Comparison of ENCODE assay signal across 9 cellular contexts in genomic region chr2:197869501-197870111, GRCh38.
DNase-seq lines count a peak whose midpoint lies in the region; ATAC-seq, FAIRE-seq and TF ChIP-seq lines count a peak whose summit lies in the region.
"Had no signal": no experiment of that assay in that cellular context is flagged by ENCODE, and none has a peak within 500 bp of the region (broad histone marks: within the 10 kb centered on the region; RNA-seq: fewer than 3 reads in every experiment).

No MANE protein-coding gene starts in this region.

- H3K9me3 ChIP-seq in Loucy (ENCODE audit: insufficient read depth, low read depth, low read length) (no peaks in the 10 kb centered on the region), left ventricle myocardium inferior (replicated peaks) (no peaks in the 10 kb centered on the region), HepG2 (ENCODE audit: low read length) (no peaks in the 10 kb centered on the region)

- peaks cover 59% of the 10 kb centered on the region for H3K4me1 ChIP-seq in Loucy (ENCODE audit: insufficient read depth, low read length, poor library complexity, severe bottlenecking)
- peaks cover 79% of the 10 kb centered on the region for H3K4me1 ChIP-seq in left ventricle myocardium inferior
- no peaks in the 10 kb centered on the region for H3K4me1 ChIP-seq in HepG2 (ENCODE audit: insufficient read depth, low read length)

- no peaks in the 10 kb centered on the region for H3K36me3 Mint-ChIP-seq in activated CD8-positive, alpha-beta T cell treated with anti-CD3 and anti-CD28 coated beads, Interleukin-2, amount 10 ng/mL, durations not matched to agents 7 days and 5 days (ENCODE audit: low read depth)
- no peaks in the 10 kb centered on the region for H3K36me3 Mint-ChIP-seq in immature natural killer cell

- peak overlapping the region; percentile 32 for H3K9ac ChIP-seq in Loucy (ENCODE audit: low read depth, low read length, poor library complexity, severe bottlenecking)
- H3K9ac ChIP-seq in HepG2 (ENCODE audit: insufficient read depth, low read depth, low read length): no peak overlapping the region

- no peaks in the 10 kb centered on the region for H3K9me3 Mint-ChIP-seq in activated CD8-positive, alpha-beta T cell treated with anti-CD3 and anti-CD28 coated beads, Interleukin-2, amount 10 ng/mL, durations not matched to agents 7 days and 5 days (ENCODE audit: insufficient read depth)
- H3K9me3 Mint-ChIP-seq in immature natural killer cell: no peaks in the 10 kb centered on the region

- CTCF ChIA-PET in activated CD8-positive, alpha-beta T cell treated with anti-CD3 and anti-CD28 coated beads, Interleukin-2, amount 10 ng/mL, durations not matched to agents 7 days and 5 days (lab: Charles Lee): interaction anchor here (0.9 to 1.6 kb wide), 3 partner anchors 17 to 259 kb away, joined by 3 to 5 read pairs (median 4); no protein-coding TSS in a partner anchor
- CTCF ChIA-PET in HepG2 (lab: Yijun Ruan, JAX; ENCODE audit: low intra/inter-chr PET ratio, low total read pairs): no interaction called here

- H3K4me2 ChIP-seq in Loucy (ENCODE audit: low read depth, low read length, poor library complexity, severe bottlenecking) (peak overlapping the region; percentile 80), HepG2 (ENCODE audit: low read depth, low read length) (no peak overlapping the region)

- TF ChIP-seq RAD21 in HepG2 (CRISPR knock-in tag; IDR thresholded peaks at IDR 0.05): no peak

- H2AFZ ChIP-seq in Loucy (ENCODE audit: low read length): peak overlapping the region; percentile 78
- H2AFZ ChIP-seq in HepG2 (ENCODE audit: low read length): no peak overlapping the region

- H3K4me3 ChIP-seq in Loucy (ENCODE audit: low read length, poor library complexity, severe bottlenecking) (peak overlapping the region; percentile 55), left ventricle myocardium inferior (no peak overlapping the region), HepG2 (replicated peaks in 1 of 3; ENCODE audit: insufficient read depth in 1 of 3, low read depth in 2 of 3, low read length in 3 of 3) (no peak overlapping the region)

- H3K4me3 Mint-ChIP-seq in activated CD8-positive, alpha-beta T cell treated with anti-CD3 and anti-CD28 coated beads, Interleukin-2, amount 10 ng/mL, durations not matched to agents 7 days and 5 days: peak overlapping the region; percentile 13
- H3K4me3 Mint-ChIP-seq in immature natural killer cell: no peak overlapping the region

- no peaks in the 10 kb centered on the region for H3K27me3 ChIP-seq in Loucy (ENCODE audit: insufficient read depth, low read length, poor library complexity, severe bottlenecking)
- H3K27me3 ChIP-seq in left ventricle myocardium inferior (ENCODE audit: low read depth): no peaks in the 10 kb centered on the region
- no peaks in the 10 kb centered on the region for H3K27me3 ChIP-seq in HepG2 (ENCODE audit: control insufficient read depth in 1 of 2, insufficient read depth in 2 of 2, low read length in 2 of 2)

- H3K27ac Mint-ChIP-seq in activated CD8-positive, alpha-beta T cell treated with anti-CD3 and anti-CD28 coated beads, Interleukin-2, amount 10 ng/mL, durations not matched to agents 7 days and 5 days: no peak overlapping the region
- H3K27ac Mint-ChIP-seq in immature natural killer cell: no peak overlapping the region

- H3K27ac ChIP-seq in left ventricle myocardium inferior (replicated peaks) (peak overlapping the region; percentile 73), HepG2 (ENCODE audit: extremely low read length, insufficient read depth, low read length) (no peak overlapping the region)

- peaks cover 3% of the 10 kb centered on the region; the same call in 1 of the 2 replicates for H3F3A ChIP-seq in Loucy (ENCODE audit: low read depth)

- no peak for TF ChIP-seq CTCF in Loucy (conservative IDR thresholded peaks at IDR 0.05; ENCODE audit: low read length)
- TF ChIP-seq CTCF in left ventricle myocardium inferior (IDR thresholded peaks at IDR 0.05; ENCODE audit: borderline replicate concordance): no peak
- no peak for TF ChIP-seq CTCF in HepG2 (CRISPR knock-in tag; IDR thresholded peaks at IDR 0.05)

- no TSS peak for BruUV-seq in HepG2 (replicated peaks; lab: Mats Ljungman, UMichigan)

- DNase-seq in AML-193 (lab: John Stamatoyannopoulos, UW): peak; percentile 25 to 40
- DNase-seq in activated CD8-positive, alpha-beta T cell treated with anti-CD3 and anti-CD28 coated beads, Interleukin-2, amount 10 ng/mL, durations not matched to agents 7 days and 5 days: no peak
- no peak for DNase-seq in left ventricle myocardium inferior
- DNase-seq in HepG2 (ENCODE audit: low spot score): no peak
- no peak for DNase-seq in immature natural killer cell
- DNase-seq: NCI-H1436 treated with DMSO at 0.1 percent for 48 hours had no signal

- peak; percentile 58 for ATAC-seq in activated CD8-positive, alpha-beta T cell treated with anti-CD3 and anti-CD28 coated beads, Interleukin-2, amount 10 ng/mL, durations not matched to agents 7 days and 5 days
- ATAC-seq in HepG2 (no peak), HG03139 (IDR thresholded peaks at IDR 0.05; ENCODE audit: unreplicated experiment) (no peak), GM21529 (IDR thresholded peaks at IDR 0.05; ENCODE audit: unreplicated experiment) (no peak)

- POLR2A ChIA-PET in activated CD8-positive, alpha-beta T cell treated with anti-CD3 and anti-CD28 coated beads, Interleukin-2, amount 10 ng/mL, durations not matched to agents 7 days and 5 days (lab: Charles Lee): no interaction called here
- POLR2A ChIA-PET in HepG2 (lab: Yijun Ruan, JAX): no interaction called here

- H4K20me1 ChIP-seq in Loucy (ENCODE audit: insufficient read depth, low read length, poor library complexity, severe bottlenecking) (no peaks in the 10 kb centered on the region), HepG2 (ENCODE audit: insufficient read depth, low read length) (no peaks in the 10 kb centered on the region)

- WGBS in HepG2 (ENCODE audit: low lambda C conversion rate): 23% methylated on average over 8 of the region's 8 CpGs

- in situ Hi-C loops in HepG2 (cut with HindIII; ENCODE audit: extremely low pct_ligation_motif_present, low pct_unique_long_range_greater_than_20kb): no loop called here

- intact Hi-C loops in left ventricle myocardium inferior (cut with micrococcal nuclease) (no loop called here), HepG2 (cut with micrococcal nuclease; ENCODE audit: unreplicated experiment) (no loop called here)

- H3K79me2 ChIP-seq in Loucy (ENCODE audit: insufficient read depth, low read length) (no peaks in the 10 kb centered on the region), HepG2 (ENCODE audit: insufficient read depth, low read length) (no peaks in the 10 kb centered on the region)

- H3K27me3 Mint-ChIP-seq in activated CD8-positive, alpha-beta T cell treated with anti-CD3 and anti-CD28 coated beads, Interleukin-2, amount 10 ng/mL, durations not matched to agents 7 days and 5 days (ENCODE audit: low read depth): peaks cover 2% of the 10 kb centered on the region
- H3K27me3 Mint-ChIP-seq in immature natural killer cell (ENCODE audit: low read depth in 3 of 3): peaks cover 0 to 7% (median 2%) of the 10 kb centered on the region in 3 donors

- TF ChIP-seq POLR2A in HepG2 (IDR thresholded peaks at IDR 0.05; ENCODE audit: insufficient read depth in 1 of 2, low read depth in 2 of 2, low read length in 2 of 2): no peak

- H3K36me3 ChIP-seq in Loucy (ENCODE audit: insufficient read depth, low read length) (no peaks in the 10 kb centered on the region), left ventricle myocardium inferior (no peaks in the 10 kb centered on the region), HepG2 (replicated peaks in 1 of 2; ENCODE audit: control insufficient read depth in 1 of 2, insufficient read depth in 2 of 2, low read length in 2 of 2) (no peaks in the 10 kb centered on the region)

- no peaks in the 10 kb centered on the region for H3K9me2 ChIP-seq in Loucy (replicated peaks; ENCODE audit: low read depth, low read length)

- no peak for FAIRE-seq in HepG2 (lab: Jason Lieb, UNC)

- TF ChIP-seq EP300 in HepG2 (IDR thresholded peaks at IDR 0.05; ENCODE audit: low read depth in 2 of 2, low read length in 2 of 2) (no peak), HepG2 (CRISPR knock-in tag; IDR thresholded peaks at IDR 0.05; ENCODE audit: borderline replicate concordance) (no peak)

- H3K4me1 Mint-ChIP-seq in activated CD8-positive, alpha-beta T cell treated with anti-CD3 and anti-CD28 coated beads, Interleukin-2, amount 10 ng/mL, durations not matched to agents 7 days and 5 days (ENCODE audit: low read depth): peaks cover 9% of the 10 kb centered on the region
- H3K4me1 Mint-ChIP-seq in immature natural killer cell: peaks cover 0 to 6% of the 10 kb centered on the region in 2 donors

TF ChIP-seq in HepG2, 621 proteins besides CTCF, POLR2A, EP300 and RAD21 (continues in another document):
- TF ChIP-seq RBM39 (IDR thresholded peaks at IDR 0.05; ENCODE audit: low read depth, low read length, poor library complexity, severe bottlenecking) (no peak), SRSF4 (IDR thresholded peaks at IDR 0.05; ENCODE audit: low read depth, low read length, poor library complexity, severe bottlenecking) (no peak), MXD3 (CRISPR knock-in tag; IDR thresholded peaks at IDR 0.05) (no peak), ZC3H13 (CRISPR knock-in tag; IDR thresholded peaks at IDR 0.05) (no peak), ZNF253 (CRISPR knock-in tag; IDR thresholded peaks at IDR 0.05; ENCODE audit: borderline replicate concordance) (no peak), ZNF782 (CRISPR knock-in tag; IDR thresholded peaks at IDR 0.05; ENCODE audit: borderline replicate concordance) (no peak), KLF6 (CRISPR knock-in tag; IDR thresholded peaks at IDR 0.05) (no peak), ZSCAN31 (CRISPR knock-in tag; IDR thresholded peaks at IDR 0.05; ENCODE audit: low read depth) (no peak), IKZF4 (CRISPR knock-in tag; IDR thresholded peaks at IDR 0.05; ENCODE audit: borderline replicate concordance, low read depth, not compliant biosample characterization) (no peak)

Comparison
In these comparisons a context has a peak if more than half of its experiments do, and no peak if none do; other contexts are left out.
1. DNase-seq: peak in AML-193 (2 of 2); none in activated CD8-positive, alpha-beta T cell treated with anti-CD3 and anti-CD28 coated beads, Interleukin-2, amount 10 ng/mL, durations not matched to agents 7 days and 5 days (single experiment), left ventricle myocardium inferior (single experiment), HepG2 (single experiment) and immature natural killer cell (0 of 3).